ENCODE assay signal across 24 cellular contexts in genomic region chr12:124555168-124555928, GRCh38. TPM values are rescaled to one million over a fixed set of nuclear protein-coding genes. Genes with fewer than 3 reads are reported as not detected.
A peak's percentile ranks its signal among the peaks of the same experiment; 100 is the strongest.
DNase-seq lines count a peak whose midpoint lies in the region; ATAC-seq and TF ChIP-seq lines count a peak whose summit lies in the region.
"Had no signal": no experiment of that assay in that cellular context is flagged by ENCODE, and none has a peak within 500 bp of the region (broad histone marks: within the 10 kb centered on the region; RNA-seq: fewer than 3 reads in every experiment).

No MANE protein-coding gene starts in this region.

- peaks cover 65% of the 10 kb centered on the region for H3K4me1 Mint-ChIP-seq in activated naive CD4-positive, alpha-beta T cell treated with anti-CD3 and anti-CD28 coated beads, Interleukin-2, amount 50 U/mL, for 24 hours
- peaks cover 58% of the 10 kb centered on the region for H3K4me1 Mint-ChIP-seq in CD8-positive, alpha-beta T cell (ENCODE audit: low read depth)
- H3K4me1 Mint-ChIP-seq in dendritic cell treated with granulocyte-macrophage colony-stimulating factor and Interleukin-4, amounts not matched to agents 40 ng/mL and 50 ng/mL, for 4 days (ENCODE audit: low read depth), result peaks cover 100% of the 10 kb centered on the region

- peak overlapping the region; percentile 57 for H3K4me3 Mint-ChIP-seq in activated naive CD4-positive, alpha-beta T cell treated with anti-CD3 and anti-CD28 coated beads, Interleukin-2, amount 50 U/mL, for 24 hours
- peak overlapping the region; percentile 1 for H3K4me3 Mint-ChIP-seq in CD8-positive, alpha-beta T cell
- H3K4me3 Mint-ChIP-seq in dendritic cell treated with granulocyte-macrophage colony-stimulating factor and Interleukin-4, amounts not matched to agents 40 ng/mL and 50 ng/mL, for 4 days, result peak overlapping the region; percentile 62
- H3K4me3 Mint-ChIP-seq: activated CD4-positive, alpha-beta T cell treated with anti-CD3 and anti-CD28 coated beads, Interleukin-2, amount 10 ng/mL, durations not matched to agents 24 days and 14 days; central memory CD8-positive, alpha-beta T cell had no signal

- H3K9ac ChIP-seq in skeletal muscle tissue (ENCODE audit: low read depth in 1 of 3, low read length in 3 of 3), result peak overlapping the region in 2 of 3 donors; percentile 61 to 75
- H3K9ac ChIP-seq: GM23248 had no signal

- H3K4me1 ChIP-seq in CD8-positive, alpha-beta T cell (ENCODE audit: insufficient read depth, low read length), result peaks cover 36% of the 10 kb centered on the region
- H3K4me1 ChIP-seq in skeletal muscle tissue (ENCODE audit: control insufficient read depth in 3 of 3, insufficient read depth in 3 of 3, low read length in 3 of 3), result peaks cover 39 to 66% (median 66%) of the 10 kb centered on the region in 3 donors

- no peak overlapping the region for H3K27ac ChIP-seq in CD8-positive, alpha-beta T cell (ENCODE audit: low read depth, low read length)
- no peak overlapping the region for H3K27ac ChIP-seq in skeletal muscle tissue (ENCODE audit: low read depth, low read length)
- H3K27ac ChIP-seq: ascending aorta, GM23248, hepatocyte, SJCRH30 had no signal

- no peak for ATAC-seq in CD8-positive, alpha-beta T cell
- ATAC-seq: PC-3; stimulated activated naive B cell treated with anti-CD40 and anti-IgM and Interleukin-4, amounts not matched to agents 10 μg/mL and 1 μg/mL and 100 μg/mL, for 72 hours had no signal

- no peaks in the 10 kb centered on the region for H3K27me3 ChIP-seq in CD8-positive, alpha-beta T cell (ENCODE audit: insufficient read depth, low read length)
- H3K27me3 ChIP-seq in skeletal muscle tissue (ENCODE audit: control insufficient read depth in 3 of 3, insufficient read depth in 3 of 3, low read length in 3 of 3), result no peaks in the 10 kb centered on the region
- H3K27me3 ChIP-seq: ascending aorta, hepatocyte, SJCRH30, tibial nerve had no signal

- H3K36me3 ChIP-seq in CD8-positive, alpha-beta T cell (ENCODE audit: insufficient read depth, low read length), result no peaks in the 10 kb centered on the region
- no peaks in the 10 kb centered on the region for H3K36me3 ChIP-seq in skeletal muscle tissue (ENCODE audit: control insufficient read depth in 3 of 3, insufficient read depth in 3 of 3, low read length in 3 of 3)
- H3K36me3 ChIP-seq: ascending aorta had no signal

- DNase-seq in activated naive CD4-positive, alpha-beta T cell (lab: John Stamatoyannopoulos, UW), result no peak
- no peak for DNase-seq in CD8-positive, alpha-beta T cell
- DNase-seq in NCI-H510A (lab: John Stamatoyannopoulos, UW) (no peak), NCI-H1105 treated with DMSO at 0.1 percent for 48 hours (lab: John Stamatoyannopoulos, UW) (no peak)
- no peak for DNase-seq in activated T-cell treated with anti-CD3 and anti-CD28 coated beads, Interleukin-2, amount 50 U/mL, for 48 hours
- DNase-seq: activated CD4-positive, alpha-beta T cell treated with anti-CD3 and anti-CD28 coated beads, Interleukin-2, amount 10 ng/mL, durations not matched to agents 24 days and 14 days; activated CD8-positive, alpha-beta memory T cell treated with anti-CD3 and anti-CD28 coated beads, Interleukin-2, amount 50 U/mL, for 4 hours; activated gamma-delta T cell; foreskin fibroblast; GM23248; NCI-H1092 treated with DMSO at 0.1 percent for 48 hours; NCI-H2029; NCI-H345; PC-3; SJCRH30; stimulated activated naive B cell treated with anti-CD40 and anti-IgM and Interleukin-4, amounts not matched to agents 10 μg/mL and 1 μg/mL and 100 μg/mL, for 72 hours had no signal

- CTCF ChIA-PET in CD8-positive, alpha-beta T cell (lab: Charles Lee), result interaction anchor here (1.5 to 2.7 kb wide), 3 partner anchors 7 to 211 kb away, joined by 3 to 19 read pairs (median 4); no protein-coding TSS in a partner anchor

- H3K27ac Mint-ChIP-seq in activated naive CD4-positive, alpha-beta T cell treated with anti-CD3 and anti-CD28 coated beads, Interleukin-2, amount 50 U/mL, for 24 hours, result peak overlapping the region; percentile 35
- no peak overlapping the region for H3K27ac Mint-ChIP-seq in CD8-positive, alpha-beta T cell
- peak overlapping the region; percentile 98 for H3K27ac Mint-ChIP-seq in dendritic cell treated with granulocyte-macrophage colony-stimulating factor and Interleukin-4, amounts not matched to agents 40 ng/mL and 50 ng/mL, for 4 days
- H3K27ac Mint-ChIP-seq: activated CD4-positive, alpha-beta T cell treated with anti-CD3 and anti-CD28 coated beads, Interleukin-2, amount 10 ng/mL, durations not matched to agents 24 days and 14 days had no signal

- intact Hi-C loops in CD8-positive, alpha-beta T cell (cut with DNase I, micrococcal nuclease), result no loop called here
- intact Hi-C loops in dendritic cell treated with granulocyte-macrophage colony-stimulating factor and Interleukin-4, amounts not matched to agents 40 ng/mL and 50 ng/mL, for 4 days (cut with micrococcal nuclease), result no loop called here

- H3K4me3 ChIP-seq in CD8-positive, alpha-beta T cell (ENCODE audit: low read depth, low read length), result no peak overlapping the region
- peak overlapping the region in 2 of 3 donors; percentile 48 to 49 for H3K4me3 ChIP-seq in skeletal muscle tissue (ENCODE audit: low read length in 3 of 3)
- H3K4me3 ChIP-seq: GM23248, hepatocyte, SJCRH30, skin epidermis, tibial nerve had no signal

- no peaks in the 10 kb centered on the region for H3K9me3 Mint-ChIP-seq in activated naive CD4-positive, alpha-beta T cell treated with anti-CD3 and anti-CD28 coated beads, Interleukin-2, amount 50 U/mL, for 24 hours
- H3K9me3 Mint-ChIP-seq in CD8-positive, alpha-beta T cell, result no peaks in the 10 kb centered on the region
- no peaks in the 10 kb centered on the region for H3K9me3 Mint-ChIP-seq in dendritic cell treated with granulocyte-macrophage colony-stimulating factor and Interleukin-4, amounts not matched to agents 40 ng/mL and 50 ng/mL, for 4 days
- H3K9me3 Mint-ChIP-seq: activated CD4-positive, alpha-beta T cell treated with anti-CD3 and anti-CD28 coated beads, Interleukin-2, amount 10 ng/mL, durations not matched to agents 24 days and 14 days; central memory CD8-positive, alpha-beta T cell had no signal

- H3K27me3 Mint-ChIP-seq in activated naive CD4-positive, alpha-beta T cell treated with anti-CD3 and anti-CD28 coated beads, Interleukin-2, amount 50 U/mL, for 24 hours, result no peaks in the 10 kb centered on the region
- H3K27me3 Mint-ChIP-seq in CD8-positive, alpha-beta T cell (ENCODE audit: low read depth), result no peaks in the 10 kb centered on the region
- H3K27me3 Mint-ChIP-seq in dendritic cell treated with granulocyte-macrophage colony-stimulating factor and Interleukin-4, amounts not matched to agents 40 ng/mL and 50 ng/mL, for 4 days, result no peaks in the 10 kb centered on the region
- H3K27me3 Mint-ChIP-seq: activated CD4-positive, alpha-beta T cell treated with anti-CD3 and anti-CD28 coated beads, Interleukin-2, amount 10 ng/mL, durations not matched to agents 24 days and 14 days; central memory CD8-positive, alpha-beta T cell; stimulated activated naive B cell treated with anti-CD40 and anti-IgM and Interleukin-4, amounts not matched to agents 10 μg/mL and 1 μg/mL and 100 μg/mL, for 72 hours had no signal

- H3K36me3 Mint-ChIP-seq in activated naive CD4-positive, alpha-beta T cell treated with anti-CD3 and anti-CD28 coated beads, Interleukin-2, amount 50 U/mL, for 24 hours, result peaks cover 2% of the 10 kb centered on the region
- H3K36me3 Mint-ChIP-seq in CD8-positive, alpha-beta T cell, result no peaks in the 10 kb centered on the region
- peaks cover 74% of the 10 kb centered on the region for H3K36me3 Mint-ChIP-seq in dendritic cell treated with granulocyte-macrophage colony-stimulating factor and Interleukin-4, amounts not matched to agents 40 ng/mL and 50 ng/mL, for 4 days (ENCODE audit: low read depth)

- TF ChIP-seq CTCF in CD8-positive, alpha-beta T cell (IDR thresholded peaks at IDR 0.05), result no peak

- POLR2A ChIA-PET in CD8-positive, alpha-beta T cell (lab: Charles Lee), result interaction anchor here (0.5 kb wide), 1 partner anchor 25 kb away, joined by 3 read pairs; no protein-coding TSS in a partner anchor

- no peaks in the 10 kb centered on the region for H3K9me3 ChIP-seq in CD8-positive, alpha-beta T cell (ENCODE audit: low read length)
- no peaks in the 10 kb centered on the region for H3K9me3 ChIP-seq in skeletal muscle tissue (ENCODE audit: control insufficient read depth in 3 of 3, low read length in 3 of 3)
- H3K9me3 ChIP-seq: ascending aorta, SJCRH30, tibial nerve had no signal

RNA-seq across cellular contexts. Expression of gene NCOR2, which starts 12.1 kb away (rescaled TPM):
- total RNA-seq in CD8-positive, alpha-beta T cell, result 10 to 100 TPM; 96.5 to 97.8 TPM
- total RNA-seq in skeletal muscle tissue, result 32.9 TPM

Comparison
In these comparisons a context has a peak if more than half of its experiments do, and no peak if none do; other contexts are left out.
1. H3K4me3 Mint-ChIP-seq: peak in every context shown above with its lines; median percentile 62 in dendritic cell treated with granulocyte-macrophage colony-stimulating factor and Interleukin-4, amounts not matched to agents 40 ng/mL and 50 ng/mL, for 4 days; 57 in activated naive CD4-positive, alpha-beta T cell treated with anti-CD3 and anti-CD28 coated beads, Interleukin-2, amount 50 U/mL, for 24 hours; 1 in CD8-positive, alpha-beta T cell.